Comparison of ENCODE assay signal across 20 cellular contexts in genomic region chr10:97012470-97012869, GRCh38.
A peak's percentile ranks its signal among the peaks of the same experiment; 100 is the strongest.
DNase-seq lines count a peak whose midpoint lies in the region; ATAC-seq, FAIRE-seq and TF ChIP-seq lines count a peak whose summit lies in the region.
"Had no signal": no experiment of that assay in that cellular context is flagged by ENCODE, and none has a peak within 500 bp of the region (broad histone marks: within the 10 kb centered on the region; RNA-seq: fewer than 3 reads in every experiment).

No MANE protein-coding gene starts in this region.

- H2BK5ac ChIP-seq in H1 (ENCODE audit: low read depth, low read length): no peak overlapping the region
- no peak overlapping the region for H2BK5ac ChIP-seq in neuronal stem cell (ENCODE audit: low read length)

- H2BK12ac ChIP-seq in H1 (ENCODE audit: low read depth, low read length) (peak overlapping the region; percentile 17; the same call in 1 of the 2 replicates), neuronal stem cell (ENCODE audit: low read length) (no peak overlapping the region)

- H3K36me3 ChIP-seq in H1 (ENCODE audit: control insufficient read depth in 2 of 4, insufficient read depth in 4 of 4, low read length in 3 of 4) (no peaks in the 10 kb centered on the region), neuronal stem cell (replicated peaks in 1 of 2; ENCODE audit: control insufficient read depth in 2 of 2, insufficient read depth in 2 of 2, low read length in 2 of 2) (no peaks in the 10 kb centered on the region)
- H3K36me3 ChIP-seq: BE2C had no signal

- no peak for ATAC-seq in natural killer cell treated with Interleukin-12 subunit alpha and Interleukin-12 subunit beta and Interleukin-15 and Interleukin-18, amount 100 ng/mL, for 72 hours
- no peak for ATAC-seq in natural killer cell
- ATAC-seq: GM12878 had no signal

- H3K4me2 ChIP-seq in H1 (ENCODE audit: insufficient read depth in 1 of 2, low read depth in 2 of 2, low read length in 2 of 2): no peak overlapping the region
- no peak overlapping the region for H3K4me2 ChIP-seq in neuronal stem cell (ENCODE audit: insufficient read depth, low read length, poor library complexity, severe bottlenecking)

- FAIRE-seq in H1 (lab: Jason Lieb, UNC): no peak
- FAIRE-seq: GM12878, HTR-8/SVneo had no signal

- H3K4me1 Mint-ChIP-seq in natural killer cell treated with Interleukin-12 subunit alpha and Interleukin-12 subunit beta and Interleukin-15 and Interleukin-18, amount 100 ng/mL, for 72 hours (ENCODE audit: low read depth in 2 of 2): peaks cover 9 to 19% of the 10 kb centered on the region in 2 donors
- H3K4me1 Mint-ChIP-seq in natural killer cell: peaks cover 7 to 22% of the 10 kb centered on the region in 2 donors

- no peak for TF ChIP-seq EP300 in H1 (IDR thresholded peaks at IDR 0.05; ENCODE audit: borderline replicate concordance in 1 of 2, low read depth in 2 of 2, low read length in 2 of 2)

- H3K18ac ChIP-seq in H1 (ENCODE audit: extremely low read depth, low read length) (no peak overlapping the region), neuronal stem cell (ENCODE audit: low read length) (peak overlapping the region; percentile 24)

- H3K23ac ChIP-seq in H1 (ENCODE audit: insufficient read length) (no peak overlapping the region), neuronal stem cell (ENCODE audit: low read depth, low read length, poor library complexity) (peak overlapping the region; percentile 8)

- peaks cover 5% of the 10 kb centered on the region for H3K9me3 Mint-ChIP-seq in natural killer cell treated with Interleukin-12 subunit alpha and Interleukin-12 subunit beta and Interleukin-15 and Interleukin-18, amount 100 ng/mL, for 72 hours
- H3K9me3 Mint-ChIP-seq in natural killer cell: peaks cover 0 to 3% of the 10 kb centered on the region in 2 donors

- H4K91ac ChIP-seq in H1 (replicated peaks; ENCODE audit: insufficient read length, low read length) (no peak overlapping the region), neuronal stem cell (ENCODE audit: low read depth, low read length, poor library complexity) (no peak overlapping the region)

- no peaks in the 10 kb centered on the region for H3K79me2 ChIP-seq in H1 (ENCODE audit: control insufficient read depth in 1 of 2, insufficient read depth in 2 of 2, low read length in 2 of 2)

- no peak overlapping the region for H2BK20ac ChIP-seq in H1 (ENCODE audit: low read length)

- H4K8ac ChIP-seq in H1 (ENCODE audit: extremely low read depth, insufficient read depth, low read length) (0 out of 2 replicates have a peak overlapping the region, but pooled peaks have one; percentile 41), neuronal stem cell (ENCODE audit: low read depth, low read length) (no peak overlapping the region)

- peak; percentile 53 for DNase-seq in natural killer cell treated with Interleukin-12 subunit alpha and Interleukin-12 subunit beta and Interleukin-15 and Interleukin-18, amount 100 ng/mL, for 72 hours (ENCODE audit: low spot score)
- DNase-seq in natural killer cell (no peak), H1 (ENCODE audit: low read depth in 1 of 2, low spot score in 2 of 2) (no peak), neuronal stem cell (ENCODE audit: low spot score) (no peak), AML-193 (lab: John Stamatoyannopoulos, UW) (no peak), T1000 (lab: John Stamatoyannopoulos, UW) (no peak)
- DNase-seq: BE2C; C1 segment of cervical spinal cord; CD4-positive, CD25-positive, alpha-beta regulatory T cell; CD8-positive, alpha-beta memory T cell; COR-L47; DMS 273 treated with DMSO at 0.1 percent for 48 hours; DMS53; DND-41; EL; GOT3; HCEC 1CT had no signal

- 91% methylated on average over 8 of the region's 8 CpGs; no CpG with 5 or more reads in 1 of the 2 experiments for WGBS in H1 (ENCODE audit: extremely low coverage in 1 of 2, insufficient coverage in 1 of 2, insufficient read length in 1 of 2, insufficient replicate concordance in 2 of 2, low coverage in 1 of 2, low lambda C conversion rate in 2 of 2, missing lambda C conversion rate in 1 of 2), 2 experiments
- WGBS in neuronal stem cell (ENCODE audit: extremely low coverage in 2 of 2, insufficient read length in 2 of 2, insufficient replicate concordance in 1 of 2), 2 donors: no CpG with 5 or more reads among the region's 8 CpGs

- no peak overlapping the region for H3K4me3 Mint-ChIP-seq in natural killer cell treated with Interleukin-12 subunit alpha and Interleukin-12 subunit beta and Interleukin-15 and Interleukin-18, amount 100 ng/mL, for 72 hours
- H3K4me3 Mint-ChIP-seq in natural killer cell: no peak overlapping the region
- H3K4me3 Mint-ChIP-seq: CD4-positive, CD25-positive, alpha-beta regulatory T cell; CD8-positive, alpha-beta memory T cell; IgD-negative memory B cell had no signal

- no peak overlapping the region for H4K5ac ChIP-seq in H1 (ENCODE audit: insufficient read length, low read depth, low read length)

- POLR2A ChIA-PET in H1 (lab: Charles Lee; ENCODE audit: partially characterized antibody): interaction anchor here (0.7 to 1.8 kb wide), 2 partner anchors 13 to 676 kb away, joined by 3 to 6 read pairs; no protein-coding TSS in a partner anchor

- TF ChIP-seq RAD21 in H1 (IDR thresholded peaks at IDR 0.05 in 1 of 2, conservative IDR thresholded peaks at IDR 0.05 in 1 of 2; ENCODE audit: low read depth in 2 of 2, low read length in 2 of 2): no peak

- H3K4ac ChIP-seq in H1 (replicated peaks; ENCODE audit: insufficient read length, low read depth, low read length) (no peak overlapping the region), neuronal stem cell (ENCODE audit: low read length) (no peak overlapping the region)

- H2AFZ ChIP-seq in H1 (ENCODE audit: low read length) (no peak overlapping the region), neuronal stem cell (ENCODE audit: low read length) (no peak overlapping the region)

- H3K14ac ChIP-seq in H1 (ENCODE audit: insufficient read length): no peak overlapping the region
- peak overlapping the region; percentile 56 for H3K14ac ChIP-seq in neuronal stem cell (ENCODE audit: low read length)

- no peak overlapping the region for H3K27ac Mint-ChIP-seq in natural killer cell treated with Interleukin-12 subunit alpha and Interleukin-12 subunit beta and Interleukin-15 and Interleukin-18, amount 100 ng/mL, for 72 hours
- H3K27ac Mint-ChIP-seq in natural killer cell: no peak overlapping the region
- H3K27ac Mint-ChIP-seq: CD4-positive, CD25-positive, alpha-beta regulatory T cell; CD8-positive, alpha-beta memory T cell had no signal

- H3K27me3 ChIP-seq in H1 (replicated peaks in 1 of 4; ENCODE audit: control insufficient read depth in 3 of 4, extremely low read depth in 1 of 4, insufficient read depth in 3 of 4, low read length in 3 of 4) (no peaks in the 10 kb centered on the region), neuronal stem cell (ENCODE audit: control insufficient read depth in 3 of 3, insufficient read depth in 3 of 3, low read depth in 1 of 3, low read length in 3 of 3) (peaks cover 0 to 3% (median 0%) of the 10 kb centered on the region in 3 experiments)
- H3K27me3 ChIP-seq: BE2C had no signal

- no peak overlapping the region for H3K27ac ChIP-seq in H1 (ENCODE audit: low read depth, low read length)
- H3K27ac ChIP-seq in neuronal stem cell (replicated peaks; ENCODE audit: low read length): no peak overlapping the region

- peaks cover 5% of the 10 kb centered on the region for H3K36me3 Mint-ChIP-seq in natural killer cell treated with Interleukin-12 subunit alpha and Interleukin-12 subunit beta and Interleukin-15 and Interleukin-18, amount 100 ng/mL, for 72 hours
- H3K36me3 Mint-ChIP-seq in natural killer cell: peaks cover 6% of the 10 kb centered on the region
- H3K36me3 Mint-ChIP-seq: CD4-positive, CD25-positive, alpha-beta regulatory T cell had no signal

- TF ChIP-seq CTCF in natural killer cell (IDR thresholded peaks at IDR 0.05): no peak
- TF ChIP-seq CTCF in H1 (IDR thresholded peaks at IDR 0.05; ENCODE audit: control extremely low read depth in 1 of 3, insufficient read depth in 1 of 3, low read depth in 1 of 3, low read length in 3 of 3): no peak

- no peaks in the 10 kb centered on the region for H4K20me1 ChIP-seq in H1 (replicated peaks in 1 of 2; ENCODE audit: control insufficient read depth in 1 of 2, insufficient read depth in 2 of 2, low read length in 2 of 2)

- H2AK5ac ChIP-seq in H1 (ENCODE audit: low read depth, low read length) (no peak overlapping the region), neuronal stem cell (ENCODE audit: low read depth, low read length) (no peak overlapping the region)

- H3K4me1 ChIP-seq in H1 (replicated peaks in 1 of 4; ENCODE audit: control insufficient read depth in 3 of 4, insufficient read depth in 4 of 4, low read length in 3 of 4): no peaks in the 10 kb centered on the region
- peaks cover 6 to 8% of the 10 kb centered on the region in 2 donors for H3K4me1 ChIP-seq in neuronal stem cell (ENCODE audit: control insufficient read depth in 2 of 2, insufficient read depth in 1 of 2, low read depth in 1 of 2, low read length in 2 of 2)
- H3K4me1 ChIP-seq: BE2C had no signal

- H3K9me3 ChIP-seq in H1 (ENCODE audit: insufficient read depth in 2 of 2, low read depth in 1 of 2, low read length in 1 of 2) (no peaks in the 10 kb centered on the region), neuronal stem cell (replicated peaks in 1 of 2; ENCODE audit: control insufficient read depth in 2 of 2, insufficient read depth in 1 of 2, low read depth in 1 of 2, low read length in 2 of 2) (peaks cover 0 to 10% of the 10 kb centered on the region in 2 donors)
- H3K9me3 ChIP-seq: BE2C had no signal

- intact Hi-C loops in natural killer cell (cut with micrococcal nuclease): no loop called here

- H2BK120ac ChIP-seq in H1 (replicated peaks; ENCODE audit: low read depth, low read length) (no peak overlapping the region), neuronal stem cell (ENCODE audit: low read depth, low read length) (no peak overlapping the region)

- peaks cover 1% of the 10 kb centered on the region; the same call in 1 of the 2 replicates for H3K23me2 ChIP-seq in H1 (ENCODE audit: low read depth, low read length)

- H3K79me1 ChIP-seq in H1 (ENCODE audit: low read depth, low read length): no peaks in the 10 kb centered on the region; the same call in 1 of the 2 replicates
- H3K79me1 ChIP-seq in neuronal stem cell (ENCODE audit: low read depth, low read length): no peaks in the 10 kb centered on the region

- H3K4me3 ChIP-seq in H1 (ENCODE audit: extremely low read depth in 1 of 4, insufficient read depth in 2 of 4, low read depth in 3 of 4, low read length in 4 of 4) (no peak overlapping the region), neuronal stem cell (ENCODE audit: low read length in 2 of 2) (no peak overlapping the region)
- H3K4me3 ChIP-seq: GM12878 had no signal

- TF ChIP-seq POLR2A in H1 (IDR thresholded peaks at IDR 0.05; ENCODE audit: control extremely low read depth in 1 of 2, low read depth in 2 of 2, low read length in 2 of 2): no peak

- H3K27me3 Mint-ChIP-seq in natural killer cell treated with Interleukin-12 subunit alpha and Interleukin-12 subunit beta and Interleukin-15 and Interleukin-18, amount 100 ng/mL, for 72 hours: no peaks in the 10 kb centered on the region
- H3K27me3 Mint-ChIP-seq in natural killer cell (ENCODE audit: low read depth in 2 of 2): no peaks in the 10 kb centered on the region
- H3K27me3 Mint-ChIP-seq: CD8-positive, alpha-beta memory T cell had no signal

- H2BK15ac ChIP-seq in H1 (ENCODE audit: low read length): no peak overlapping the region
- H2BK15ac ChIP-seq in neuronal stem cell (ENCODE audit: low read length): no peak overlapping the region

- CTCF ChIA-PET in H1 (lab: Charles Lee; ENCODE audit: partially characterized antibody): interaction anchor here (1.0 to 5.3 kb wide), 10 partner anchors 11 to 185 kb away, joined by 3 to 32 read pairs (median 4); no protein-coding TSS in a partner anchor

- H3K56ac ChIP-seq in H1 (replicated peaks; ENCODE audit: insufficient read length, low read depth, low read length): no peak overlapping the region

- H3K9ac ChIP-seq in H1 (replicated peaks in 1 of 4; ENCODE audit: extremely low read depth in 1 of 4, low read depth in 3 of 4, low read length in 3 of 4) (no peak overlapping the region), neuronal stem cell (ENCODE audit: low read depth, low read length, poor library complexity) (no peak overlapping the region)
